Comparison of ENCODE assay signal across 30 cellular contexts in genomic region chr19:51468545-51468920, GRCh38. TPM values are rescaled to one million over a fixed set of nuclear protein-coding genes. Genes with fewer than 3 reads are reported as not detected.
"Had no signal": no experiment of that assay in that cellular context is flagged by ENCODE, and none has a peak within 500 bp of the region (broad histone marks: within the 10 kb centered on the region; RNA-seq: fewer than 3 reads in every experiment).

No MANE protein-coding gene starts in this region.

- H3K27me3 ChIP-seq: adrenal gland, ascending aorta, brain microvascular endothelial cell, right lobe of liver, upper lobe of left lung had no signal

- H3K4me1 Mint-ChIP-seq: neural crest cell had no signal

- H3K27ac Mint-ChIP-seq: activated B cell treated with CpG ODN at 0.5 μM for 24 hours; activated CD4-positive, alpha-beta memory T cell treated with anti-CD3 and anti-CD28 coated beads, Interleukin-2, amount 10 ng/mL, durations not matched to agents 7 days and 5 days; activated naive CD8-positive, alpha-beta T cell; activated T-helper 17 cell treated with anti-CD3 and anti-CD28 coated beads, Interleukin-2, amount 50 U/mL, for 72 hours; T-helper 17 cell had no signal

- H3K27ac ChIP-seq: ascending aorta, brain microvascular endothelial cell, left ventricle myocardium inferior, right lobe of liver had no signal

- H3K4me3 Mint-ChIP-seq: activated B cell treated with CpG ODN at 0.5 μM for 24 hours; activated CD4-positive, alpha-beta memory T cell treated with anti-CD3 and anti-CD28 coated beads, Interleukin-2, amount 10 ng/mL, durations not matched to agents 7 days and 5 days; activated naive CD8-positive, alpha-beta T cell; activated T-helper 17 cell treated with anti-CD3 and anti-CD28 coated beads, Interleukin-2, amount 50 U/mL, for 72 hours; naive thymus-derived CD4-positive, alpha-beta T cell; neural crest cell; stimulated activated naive B cell treated with anti-CD40 and anti-IgM and Interleukin-4, amounts not matched to agents 10 μg/mL and 1 μg/mL and 100 μg/mL, for 72 hours; T-helper 17 cell had no signal

- H3K36me3 Mint-ChIP-seq: activated naive CD8-positive, alpha-beta T cell; naive thymus-derived CD4-positive, alpha-beta T cell; stimulated activated naive B cell treated with anti-CD40 and anti-IgM and Interleukin-4, amounts not matched to agents 10 μg/mL and 1 μg/mL and 100 μg/mL, for 72 hours had no signal

- H3K4me3 ChIP-seq: adrenal gland, ascending aorta, left ventricle myocardium inferior, right lobe of liver, upper lobe of left lung had no signal

- H3K36me3 ChIP-seq: adrenal gland, ascending aorta, brain microvascular endothelial cell, left ventricle myocardium inferior, right lobe of liver, upper lobe of left lung had no signal

- H3K9me3 ChIP-seq: adrenal gland, ascending aorta, left ventricle myocardium inferior, right lobe of liver, upper lobe of left lung had no signal

- DNase-seq: activated B cell treated with CpG ODN at 0.5 μM for 24 hours; activated CD4-positive, alpha-beta memory T cell treated with anti-CD3 and anti-CD28 coated beads, Interleukin-2, amount 10 ng/mL, durations not matched to agents 7 days and 5 days; activated CD4-positive, alpha-beta T cell treated with anti-CD3 and anti-CD28 coated beads for 48 hours; activated naive CD4-positive, alpha-beta T cell; brain microvascular endothelial cell; caudate nucleus; effector memory CD4-positive, alpha-beta T cell; foreskin melanocyte; left ventricle myocardium inferior; naive thymus-derived CD4-positive, alpha-beta T cell; posterior cingulate gyrus; right lobe of liver; small intestine; stimulated activated CD4-positive, alpha-beta T cell treated with anti-CD3 and anti-CD28 coated beads, Interleukin-15, amount 100 ng/mL, for 24 hours; stimulated activated naive B cell treated with anti-CD40 and anti-IgM and Interleukin-4, amounts not matched to agents 10 μg/mL and 1 μg/mL and 100 μg/mL, for 72 hours; SW 1271; T-helper 17 cell; upper lobe of left lung had no signal

- H3K4me1 ChIP-seq: adrenal gland, ascending aorta, left ventricle myocardium inferior, right lobe of liver had no signal

- H3K9me3 Mint-ChIP-seq: activated B cell treated with CpG ODN at 0.5 μM for 24 hours; activated CD4-positive, alpha-beta memory T cell treated with anti-CD3 and anti-CD28 coated beads, Interleukin-2, amount 10 ng/mL, durations not matched to agents 7 days and 5 days; activated T-helper 17 cell treated with anti-CD3 and anti-CD28 coated beads, Interleukin-2, amount 50 U/mL, for 72 hours; neural crest cell; stimulated activated naive B cell treated with anti-CD40 and anti-IgM and Interleukin-4, amounts not matched to agents 10 μg/mL and 1 μg/mL and 100 μg/mL, for 72 hours had no signal

- ATAC-seq: activated T-helper 17 cell treated with anti-CD3 and anti-CD28 coated beads, Interleukin-2, amount 50 U/mL, for 72 hours; esophagus mucosa; naive thymus-derived CD4-positive, alpha-beta T cell; stimulated activated naive B cell treated with anti-CD40 and anti-IgM and Interleukin-4, amounts not matched to agents 10 μg/mL and 1 μg/mL and 100 μg/mL, for 72 hours; T-helper 17 cell had no signal

RNA-seq across cellular contexts. Expression of gene CEACAM18, which starts 9.8 kb away (rescaled TPM):
- total RNA-seq: activated B cell treated with CpG ODN at 0.5 μM for 24 hours; activated CD4-positive, alpha-beta memory T cell treated with anti-CD3 and anti-CD28 coated beads, Interleukin-2, amount 10 ng/mL, durations not matched to agents 7 days and 5 days; activated T-helper 17 cell treated with anti-CD3 and anti-CD28 coated beads, Interleukin-2, amount 50 U/mL, for 72 hours; adrenal gland; ascending aorta; dermis microvascular lymphatic vessel endothelial cell; endothelial cell of umbilical vein; esophagus mucosa; kidney epithelial cell; left ventricle myocardium inferior; lung microvascular endothelial cell; naive thymus-derived CD4-positive, alpha-beta T cell; neural crest cell; omental fat pad; right lobe of liver; T-helper 17 cell; upper lobe of left lung had no signal
- polyA plus RNA-seq: adrenal gland; endothelial cell of umbilical vein; naive thymus-derived CD4-positive, alpha-beta T cell; thymus had no signal

RNA-seq across cellular contexts. Expression of gene SIGLEC8, which starts 10.3 kb away (rescaled TPM):
- total RNA-seq: activated B cell treated with CpG ODN at 0.5 μM for 24 hours; activated CD4-positive, alpha-beta memory T cell treated with anti-CD3 and anti-CD28 coated beads, Interleukin-2, amount 10 ng/mL, durations not matched to agents 7 days and 5 days; activated T-helper 17 cell treated with anti-CD3 and anti-CD28 coated beads, Interleukin-2, amount 50 U/mL, for 72 hours; ascending aorta; dermis microvascular lymphatic vessel endothelial cell; endothelial cell of umbilical vein; esophagus mucosa; kidney epithelial cell; lung microvascular endothelial cell; naive thymus-derived CD4-positive, alpha-beta T cell; neural crest cell; T-helper 17 cell had no signal
- polyA plus RNA-seq: endothelial cell of umbilical vein; naive thymus-derived CD4-positive, alpha-beta T cell had no signal

RNA-seq across cellular contexts. Expression of gene SIGLEC12, which starts 33.1 kb away (rescaled TPM):
- total RNA-seq: activated B cell treated with CpG ODN at 0.5 μM for 24 hours, ascending aorta, dermis microvascular lymphatic vessel endothelial cell, endothelial cell of umbilical vein, esophagus mucosa, kidney epithelial cell, lung microvascular endothelial cell, neural crest cell, T-helper 17 cell had no signal
- polyA plus RNA-seq: endothelial cell of umbilical vein had no signal

RNA-seq across cellular contexts. Expression of gene SIGLEC10, which starts 51.1 kb away (rescaled TPM):
- total RNA-seq: dermis microvascular lymphatic vessel endothelial cell, endothelial cell of umbilical vein, lung microvascular endothelial cell, neural crest cell had no signal
- polyA plus RNA-seq: endothelial cell of umbilical vein had no signal
